ENCODE assay signal across 1 cellular context in genomic region chr9:85726737-85727136, GRCh38.
TF ChIP-seq lines count a peak whose summit lies in the region.

No MANE protein-coding gene starts in this region.

TF ChIP-seq in GM12878, 131 proteins besides CTCF, POLR2A, EP300 and RAD21 (continued from another document):
- TF ChIP-seq ZBTB40 (IDR thresholded peaks at IDR 0.05; ENCODE audit: borderline replicate concordance) (peak; percentile 42; the same call in 1 of the 2 replicates), SREBF1 (IDR thresholded peaks at IDR 0.05; ENCODE audit: low read length) (no peak), RBBP5 (conservative IDR thresholded peaks at IDR 0.05) (no peak), EED (IDR thresholded peaks at IDR 0.05; ENCODE audit: low read depth) (no peak)
